Comparison of ENCODE assay signal across 1 cellular context in genomic region chr21:33368124-33368523, GRCh38.
TF ChIP-seq lines count a peak whose summit lies in the region.

No MANE protein-coding gene starts in this region.

TF ChIP-seq in K562, 482 proteins besides CTCF, POLR2A, EP300 and RAD21 (continued from another document and continues in another):
- TF ChIP-seq NR0B1 (IDR thresholded peaks at IDR 0.05; ENCODE audit: partially characterized antibody) = no peak
- TF ChIP-seq ESRRB (CRISPR knock-in tag; IDR thresholded peaks at IDR 0.05; ENCODE audit: borderline replicate concordance) = no peak
- TF ChIP-seq DEAF1 (CRISPR knock-in tag; IDR thresholded peaks at IDR 0.05) = no peak
- TF ChIP-seq BCL6 (CRISPR knock-in tag; IDR thresholded peaks at IDR 0.05) = 0 out of 2 replicates have a peak, but pooled peaks have one; percentile 20
- no peak for TF ChIP-seq SREBF1 (IDR thresholded peaks at IDR 0.05; ENCODE audit: borderline replicate concordance, low read depth, low read length)
- TF ChIP-seq KDM5B (IDR thresholded peaks at IDR 0.05; ENCODE audit: insufficient replicate concordance, low read depth, low read length) = no peak
- 0 out of 2 replicates have a peak, but pooled peaks have one; percentile 27 for TF ChIP-seq ZNF431 (CRISPR knock-in tag; IDR thresholded peaks at IDR 0.05)
- 0 out of 2 replicates have a peak, but pooled peaks have one; percentile 30 for TF ChIP-seq ZBTB17 (CRISPR knock-in tag; IDR thresholded peaks at IDR 0.05)
- no peak for TF ChIP-seq PBX2 (CRISPR knock-in tag; IDR thresholded peaks at IDR 0.05; ENCODE audit: low read depth)
- TF ChIP-seq PBX2 (tag; conservative IDR thresholded peaks at IDR 0.05; ENCODE audit: low read depth) = no peak
- TF ChIP-seq USF1 (CRISPR knock-in tag; IDR thresholded peaks at IDR 0.05) = no peak
- TF ChIP-seq CREB1 (IDR thresholded peaks at IDR 0.05) = no peak
- TF ChIP-seq CREB1 (CRISPR knock-in tag; IDR thresholded peaks at IDR 0.05) = no peak
- TF ChIP-seq ZBTB40 (IDR thresholded peaks at IDR 0.05) = no peak
- TF ChIP-seq ZBTB40 (CRISPR knock-in tag; IDR thresholded peaks at IDR 0.05) = no peak
- TF ChIP-seq PHF8 (IDR thresholded peaks at IDR 0.05; ENCODE audit: borderline replicate concordance, low read length) = no peak
- TF ChIP-seq FUS (optimal IDR thresholded peaks at IDR 0.05; ENCODE audit: low read depth, low read length) = no peak
- TF ChIP-seq KLF16 (IDR thresholded peaks at IDR 0.05) = peak; percentile 83
- no peak for TF ChIP-seq ZNF561 (CRISPR knock-in tag; conservative IDR thresholded peaks at IDR 0.05)
- peak; percentile 72; the same call in 1 of the 2 replicates for TF ChIP-seq ZBTB5 (IDR thresholded peaks at IDR 0.05)
- no peak for TF ChIP-seq U2AF2 (optimal IDR thresholded peaks at IDR 0.05; ENCODE audit: low read depth, low read length)
- TF ChIP-seq POLR2AphosphoS5 (IDR thresholded peaks at IDR 0.05; ENCODE audit: control insufficient read depth, insufficient read depth, low read depth, low read length) = 0 out of 2 replicates have a peak, but pooled peaks have one; percentile 24
- no peak for TF ChIP-seq SIN3B (IDR thresholded peaks at IDR 0.05; ENCODE audit: low read depth)
- no peak for TF ChIP-seq GTF2F1 (IDR thresholded peaks at IDR 0.05; ENCODE audit: low read depth, low read length)
- TF ChIP-seq NEUROD1 (IDR thresholded peaks at IDR 0.05; ENCODE audit: borderline replicate concordance, low read depth, low read length, partially characterized antibody) = no peak
- no peak for TF ChIP-seq MXI1 (IDR thresholded peaks at IDR 0.05; ENCODE audit: low read depth, low read length)
- TF ChIP-seq SMAD4 (CRISPR knock-in tag; conservative IDR thresholded peaks at IDR 0.05) = peak; percentile 57
- TF ChIP-seq MAFF (IDR thresholded peaks at IDR 0.05; ENCODE audit: low read length) = no peak
- no peak for TF ChIP-seq EWSR1 (IDR thresholded peaks at IDR 0.05; ENCODE audit: borderline replicate concordance, low read depth, partially characterized antibody)
- TF ChIP-seq ELK3 (CRISPR knock-in tag; IDR thresholded peaks at IDR 0.05) = no peak
- TF ChIP-seq ZKSCAN1 (IDR thresholded peaks at IDR 0.05; ENCODE audit: low read depth, low read length) = peak; percentile 93
- no peak for TF ChIP-seq DMBX1 (CRISPR knock-in tag; IDR thresholded peaks at IDR 0.05; ENCODE audit: borderline replicate concordance)
- TF ChIP-seq RNF2 (IDR thresholded peaks at IDR 0.05) = no peak
- no peak for TF ChIP-seq WHSC1 (IDR thresholded peaks at IDR 0.05; ENCODE audit: low read length)
- no peak for TF ChIP-seq ATF4 (CRISPR knock-in tag; IDR thresholded peaks at IDR 0.05)
- no peak for TF ChIP-seq NR3C1 (CRISPR knock-in tag; IDR thresholded peaks at IDR 0.05)
- TF ChIP-seq GABPA (tag; conservative IDR thresholded peaks at IDR 0.05; ENCODE audit: low read depth) = no peak
- TF ChIP-seq SNRNP70 (optimal IDR thresholded peaks at IDR 0.05; ENCODE audit: low read depth, low read length) = no peak
- TF ChIP-seq CREBBP (IDR thresholded peaks at IDR 0.05; ENCODE audit: low read depth, low read length) = no peak
- no peak for TF ChIP-seq KAT7 (CRISPR knock-in tag; IDR thresholded peaks at IDR 0.05; ENCODE audit: borderline replicate concordance)
